In genomic region chr20:44413575-44414345, GRCh38 we compare ENCODE assay signal across 20 cellular contexts. TPM values are rescaled to one million over a fixed set of nuclear protein-coding genes. Genes with fewer than 3 reads are reported as not detected.
A peak's percentile ranks its signal among the peaks of the same experiment; 100 is the strongest.
DNase-seq lines count a peak whose midpoint lies in the region; ATAC-seq, FAIRE-seq and TF ChIP-seq lines count a peak whose summit lies in the region.
"Had no signal": no experiment of that assay in that cellular context is flagged by ENCODE, and none has a peak within 500 bp of the region (broad histone marks: within the 10 kb centered on the region; RNA-seq: fewer than 3 reads in every experiment).

No MANE protein-coding gene starts in this region.

- no peak for TF ChIP-seq CTCF in astrocyte (IDR thresholded peaks at IDR 0.05; ENCODE audit: insufficient read depth, low read depth, low read length)
- TF ChIP-seq CTCF in liver (IDR thresholded peaks at IDR 0.05; ENCODE audit: low read depth, low read length, missing input control): no peak

- 90% methylated on average over 14 of the region's 14 CpGs for WGBS in liver

- H3K27me3 ChIP-seq in astrocyte (ENCODE audit: insufficient read depth, low read length): peaks cover 9% of the 10 kb centered on the region
- H3K27me3 ChIP-seq in liver (ENCODE audit: control insufficient read depth in 4 of 4, insufficient read depth in 4 of 4, low read length in 3 of 4): no peaks in the 10 kb centered on the region

- no peaks in the 10 kb centered on the region for H4K20me1 ChIP-seq in astrocyte (ENCODE audit: insufficient read depth, low read length)

- H3K79me2 ChIP-seq in astrocyte (ENCODE audit: insufficient read depth, low read length): no peaks in the 10 kb centered on the region

- no peak for ATAC-seq in HG02571 (IDR thresholded peaks at IDR 0.05; ENCODE audit: unreplicated experiment)

- H3K27ac ChIP-seq in astrocyte (ENCODE audit: low read depth, low read length) (no peak overlapping the region), liver (ENCODE audit: low read depth in 1 of 2, low read length in 2 of 2) (peak overlapping the region; percentile 15 to 51)
- H3K27ac ChIP-seq: C4-2B, GM23248 had no signal

- peak; percentile 91 for FAIRE-seq in HTR-8/SVneo (lab: Jason Lieb, UNC)
- no peak for FAIRE-seq in astrocyte (lab: Jason Lieb, UNC)
- peak; percentile 71 for FAIRE-seq in urothelium cell line (lab: Jason Lieb, UNC)
- FAIRE-seq: A204.1, GM12892, GM18507 had no signal

- DNase-seq in HTR-8/SVneo (ENCODE audit: insufficient read length, low spot score): no peak
- no peak for DNase-seq in astrocyte (ENCODE audit: low read depth)
- DNase-seq in urothelium cell line (ENCODE audit: low spot score): no peak
- no peak for DNase-seq in stimulated activated CD4-positive, alpha-beta T cell treated with anti-CD3 and anti-CD28 coated beads, Interleukin-2, amount 100 ng/mL, for 24 hours
- no peak for DNase-seq in KG1 (lab: John Stamatoyannopoulos, UW)
- DNase-seq: AML-193; CD4-positive, alpha-beta T cell; DMS153; DMS79; GDM1; GM23248 had no signal

- H3K9ac ChIP-seq in astrocyte (ENCODE audit: low read length): no peak overlapping the region
- no peak overlapping the region for H3K9ac ChIP-seq in liver (ENCODE audit: low read depth in 1 of 2, low read length in 2 of 2)
- H3K9ac ChIP-seq: GM23248 had no signal

- H3K9me3 Mint-ChIP-seq in astrocyte (ENCODE audit: unreplicated experiment): no peaks in the 10 kb centered on the region
- H3K9me3 Mint-ChIP-seq: CD4-positive, alpha-beta T cell had no signal

- H2AFZ ChIP-seq in astrocyte (ENCODE audit: low read depth, low read length): no peak overlapping the region
- H2AFZ ChIP-seq: GM23248 had no signal

- no peaks in the 10 kb centered on the region for H3K9me3 ChIP-seq in astrocyte (ENCODE audit: insufficient read depth, low read depth, low read length)
- H3K9me3 ChIP-seq in liver (ENCODE audit: control insufficient read depth in 4 of 4, low read length in 3 of 4): no peaks in the 10 kb centered on the region
- H3K9me3 ChIP-seq: HAP-1 had no signal

- peaks cover 7% of the 10 kb centered on the region for H3K4me1 Mint-ChIP-seq in astrocyte (ENCODE audit: low read depth, unreplicated experiment)

- peaks cover 64% of the 10 kb centered on the region for H3K27me3 Mint-ChIP-seq in astrocyte (ENCODE audit: low read depth, unreplicated experiment)

- no peaks in the 10 kb centered on the region for H3K36me3 Mint-ChIP-seq in astrocyte (ENCODE audit: low read depth, unreplicated experiment)

- H3K36me3 ChIP-seq in astrocyte (ENCODE audit: insufficient read depth, low read length): no peaks in the 10 kb centered on the region
- peaks cover 10 to 42% (median 32%) of the 10 kb centered on the region in 4 donors for H3K36me3 ChIP-seq in liver (ENCODE audit: control insufficient read depth in 4 of 4, insufficient read depth in 3 of 4, low read depth in 1 of 4, low read length in 3 of 4)
- H3K36me3 ChIP-seq: HAP-1 had no signal

- no peak overlapping the region for H3K4me2 ChIP-seq in astrocyte (ENCODE audit: low read length)

- no peak overlapping the region for H3K4me3 Mint-ChIP-seq in astrocyte (ENCODE audit: unreplicated experiment)
- H3K4me3 Mint-ChIP-seq: CD4-positive, alpha-beta T cell had no signal

- H3K4me1 ChIP-seq in astrocyte (ENCODE audit: insufficient read depth, low read length) (peaks cover 9% of the 10 kb centered on the region), liver (ENCODE audit: control insufficient read depth in 4 of 4, insufficient read depth in 4 of 4, low read length in 3 of 4) (peaks cover 26 to 89% (median 49%) of the 10 kb centered on the region in 4 donors)
- H3K4me1 ChIP-seq: HAP-1 had no signal

- peak overlapping the region; percentile 18 for H3K27ac Mint-ChIP-seq in astrocyte (ENCODE audit: unreplicated experiment)
- H3K27ac Mint-ChIP-seq: CD4-positive, alpha-beta T cell had no signal

- H3K4me3 ChIP-seq in astrocyte (ENCODE audit: insufficient read depth, low read depth, low read length) (no peak overlapping the region), liver (ENCODE audit: low read depth in 1 of 3, low read length in 3 of 3) (no peak overlapping the region)
- H3K4me3 ChIP-seq: GM23248, HAP-1 had no signal

- no peak for TF ChIP-seq RAD21 in liver (IDR thresholded peaks at IDR 0.05)

TF ChIP-seq in liver, 16 proteins besides CTCF, POLR2A, EP300 and RAD21:
- TF ChIP-seq HNF4G (IDR thresholded peaks at IDR 0.05): no peak
- no peak for TF ChIP-seq EGR1 (IDR thresholded peaks at IDR 0.05; ENCODE audit: low read depth in 2 of 2)
- no peak for TF ChIP-seq FOXA2 (IDR thresholded peaks at IDR 0.05)
- no peak for TF ChIP-seq REST (IDR thresholded peaks at IDR 0.05)
- TF ChIP-seq SP1 (IDR thresholded peaks at IDR 0.05): no peak
- TF ChIP-seq YY1 (IDR thresholded peaks at IDR 0.05): no peak
- TF ChIP-seq TAF1 (conservative IDR thresholded peaks at IDR 0.05): no peak
- TF ChIP-seq, protein P1, sequence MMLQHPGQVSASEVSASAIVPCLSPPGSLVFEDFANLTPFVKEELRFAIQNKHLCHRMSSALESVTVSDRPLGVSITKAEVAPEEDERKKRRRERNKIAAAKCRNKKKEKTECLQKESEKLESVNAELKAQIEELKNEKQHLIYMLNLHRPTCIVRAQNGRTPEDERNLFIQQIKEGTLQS (IDR thresholded peaks at IDR 0.05): no peak
- TF ChIP-seq ZBTB33 (IDR thresholded peaks at IDR 0.05): no peak
- TF ChIP-seq RXRA (IDR thresholded peaks at IDR 0.05): no peak
- TF ChIP-seq FOXA1 (IDR thresholded peaks at IDR 0.05): no peak

RNA-seq across cellular contexts. Expression of gene HNF4A, which starts 58.3 kb away (rescaled TPM):
- not detected in 2 replicates for total RNA-seq in astrocyte
- 100 to 1,000 TPM in 1 of 2 donors, 10 to 100 TPM in 1; 51.7 to 171 TPM for total RNA-seq in liver
- 100 to 1,000 TPM in 1 of 2 donors, 10 to 100 TPM in 1; 52.3 to 120 TPM for polyA plus RNA-seq in liver
- total RNA-seq: CD4-positive, alpha-beta T cell; Daoy; GM23248; H4 had no signal
- polyA plus RNA-seq: GM23248 had no signal

Comparison
In these comparisons a context has a peak if more than half of its experiments do, and no peak if none do; other contexts are left out.
1. RNA of gene HNF4A, which starts 58.3 kb away (total RNA-seq): 51.7 to 171 TPM in liver; not detected in astrocyte; every median in the first group is over 10 times any median in the second.